In the genomic region with DNA sequence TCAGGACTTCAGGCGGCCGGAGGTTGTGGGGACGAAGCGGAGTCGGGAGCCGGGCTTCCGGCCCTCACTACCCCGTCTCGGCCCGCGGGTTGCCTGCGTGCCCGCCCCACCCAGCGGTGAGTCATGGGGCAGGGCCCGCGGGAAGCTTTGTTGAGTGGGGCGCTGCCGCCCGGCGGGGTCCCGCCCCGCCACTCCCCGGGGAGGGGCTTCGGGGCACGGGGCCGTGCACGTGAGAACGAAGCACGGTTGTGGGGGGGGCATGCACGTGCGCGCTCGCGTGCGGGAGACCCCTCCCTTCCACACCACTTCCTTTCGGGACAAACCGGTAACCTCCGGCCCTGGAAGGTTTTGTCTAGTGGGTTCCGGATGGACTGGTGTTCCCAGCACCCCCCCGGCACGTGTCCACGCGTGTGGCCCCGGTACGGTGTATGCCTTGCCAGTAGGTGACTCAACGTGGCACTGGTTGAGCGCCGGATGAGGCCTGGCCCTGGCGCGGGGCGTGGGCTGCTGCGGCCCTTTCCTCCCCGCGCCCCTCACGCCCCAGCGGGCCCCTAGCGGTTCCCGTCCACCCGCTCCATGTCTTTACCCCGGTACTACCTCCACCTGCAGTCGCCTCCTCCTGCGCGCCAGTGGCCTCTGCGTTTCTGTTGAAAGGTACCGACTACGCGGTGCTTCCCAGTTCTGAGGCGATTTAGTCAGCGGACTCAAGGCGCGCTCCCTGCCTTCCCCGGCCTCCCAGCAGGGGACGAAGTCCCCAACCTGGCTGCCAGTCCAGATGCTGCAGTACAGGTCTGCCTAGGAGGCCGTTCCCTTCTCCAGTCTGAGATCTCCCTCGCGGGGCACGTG, we compare ENCODE assay signal across 9 cellular contexts. TPM values are rescaled to one million over a fixed set of nuclear protein-coding genes. Genes with fewer than 3 reads are reported as not detected.
DNase-seq lines count a peak whose midpoint lies in the region; ATAC-seq and TF ChIP-seq lines count a peak whose summit lies in the region.
"Had no signal": no experiment of that assay in that cellular context is flagged by ENCODE, and none has a peak within 500 bp of the region (broad histone marks: within the 10 kb centered on the region; RNA-seq: fewer than 3 reads in every experiment).

No MANE protein-coding gene starts in this region.

- no peaks in the 10 kb centered on the region for H3K9me3 ChIP-seq in CD4-positive, alpha-beta memory T cell (ENCODE audit: control insufficient read depth in 1 of 2, low read length in 2 of 2)
- H3K9me3 ChIP-seq in adrenal gland (replicated peaks in 1 of 3) (no peaks in the 10 kb centered on the region), right atrium auricular region (no peaks in the 10 kb centered on the region)

- H3K4me3 ChIP-seq in CD4-positive, alpha-beta memory T cell (ENCODE audit: low read length in 2 of 2), result peak overlapping the region; percentile 52 to 68
- H3K4me3 ChIP-seq in adrenal gland (peak overlapping the region in 3 of 4 donors; percentile 69 to 74 (median 70)), right atrium auricular region (peak overlapping the region; percentile 60 to 61)

- TF ChIP-seq POLR2A in adrenal gland (IDR thresholded peaks at IDR 0.05), result peak; percentile 82 to 93

- H3K4me3 Mint-ChIP-seq in CD4-positive, alpha-beta memory T cell, result peak overlapping the region; percentile 81 to 88 (median 84)

- peak; percentile 92 to 96 (median 93) for DNase-seq in CD4-positive, alpha-beta memory T cell
- DNase-seq in T-helper 1 cell (peak; percentile 79 to 90 (median 87)), adrenal gland (peak; percentile 93 to 97 (median 94)), right atrium auricular region (ENCODE audit: low spot score) (peak; percentile 92), sciatic nerve (ENCODE audit: low spot score) (peak; percentile 96), DMS114 treated with DMSO at 0.1 percent for 48 hours (lab: John Stamatoyannopoulos, UW; ENCODE audit: unreplicated experiment) (no peak)

- no peaks in the 10 kb centered on the region for H3K9me3 Mint-ChIP-seq in CD4-positive, alpha-beta memory T cell

- peak overlapping the region; percentile 76 for H3K27ac ChIP-seq in CD4-positive, alpha-beta memory T cell (ENCODE audit: low read depth, low read length)
- peak overlapping the region; percentile 75 to 98 (median 96) for H3K27ac ChIP-seq in adrenal gland
- H3K27ac ChIP-seq in right atrium auricular region, result peak overlapping the region; percentile 95 to 98

- H3K36me3 Mint-ChIP-seq in CD4-positive, alpha-beta memory T cell, result peaks cover 0 to 4% of the 10 kb centered on the region in 2 donors

- H3K36me3 ChIP-seq in CD4-positive, alpha-beta memory T cell (ENCODE audit: insufficient read depth, low read length), result no peaks in the 10 kb centered on the region
- H3K36me3 ChIP-seq in adrenal gland (replicated peaks in 1 of 2), result no peaks in the 10 kb centered on the region
- H3K36me3 ChIP-seq in right atrium auricular region, result no peaks in the 10 kb centered on the region

- WGBS in adrenal gland, 4 donors, result 0 to 20% (median 7%) methylated on average over 12 to 77 of the region's 77 CpGs

- CTCF ChIA-PET in CD4-positive, alpha-beta memory T cell (lab: Charles Lee; ENCODE audit: partially characterized antibody), result interaction anchor here (0.8 to 6.8 kb wide), 4 partner anchors 11 to 124 kb away, joined by 3 to 97 read pairs (median 3); partner anchors contain the start of gene SHLD2

- peak overlapping the region; percentile 91 to 96 (median 93) for H3K27ac Mint-ChIP-seq in CD4-positive, alpha-beta memory T cell

- H3K4me1 ChIP-seq in CD4-positive, alpha-beta memory T cell (ENCODE audit: insufficient read depth, low read length), result peaks cover 45% of the 10 kb centered on the region
- H3K4me1 ChIP-seq in adrenal gland (replicated peaks in 1 of 2) (peaks cover 28 to 47% of the 10 kb centered on the region in 2 donors), right atrium auricular region (peaks cover 0 to 50% of the 10 kb centered on the region in 2 donors)

- H3K27me3 ChIP-seq in CD4-positive, alpha-beta memory T cell (ENCODE audit: insufficient read depth, low read length), result no peaks in the 10 kb centered on the region
- H3K27me3 ChIP-seq in adrenal gland (no peaks in the 10 kb centered on the region), right atrium auricular region (no peaks in the 10 kb centered on the region)

- intact Hi-C loops in CD4-positive, alpha-beta memory T cell (cut with micrococcal nuclease), result loop anchor here (1.0 kb wide), 3 partner anchors 32 to 215 kb away; partner anchors contain the start of genes BMPR1A and GLUD1
- intact Hi-C loops in adrenal gland (cut with DNase I) (no loop called here), sciatic nerve (cut with DNase I) (no loop called here)

- H3K4me1 Mint-ChIP-seq in CD4-positive, alpha-beta memory T cell, result peaks cover 19 to 52% (median 31%) of the 10 kb centered on the region in 4 donors

- POLR2A ChIA-PET in CD4-positive, alpha-beta memory T cell (lab: Charles Lee; ENCODE audit: partially characterized antibody), result interaction anchor here (0.6 to 3.1 kb wide), 13 partner anchors 11 to 891 kb away, joined by 3 to 26 read pairs (median 6); partner anchors contain the start of genes BMPR1A, GLUD1 and SHLD2

- peaks cover 0 to 1% of the 10 kb centered on the region in 2 donors for H3K27me3 Mint-ChIP-seq in CD4-positive, alpha-beta memory T cell

- TF ChIP-seq CTCF in adrenal gland (IDR thresholded peaks at IDR 0.05), result peak in 4 of 6 experiments; percentile 34 to 50 (median 44)
- TF ChIP-seq CTCF in right atrium auricular region (IDR thresholded peaks at IDR 0.05), result no peak

- ATAC-seq in GM19372 (IDR thresholded peaks at IDR 0.05; ENCODE audit: low read depth, unreplicated experiment) (peak; percentile 67), HG03460 (IDR thresholded peaks at IDR 0.05; ENCODE audit: unreplicated experiment) (peak; percentile 77), sciatic nerve (peak; percentile 85)

RNA-seq across cellular contexts. Expression of gene ADIRF, which starts 3.1 kb away (rescaled TPM):
- not detected for total RNA-seq in CD4-positive, alpha-beta memory T cell
- under 1 TPM; 0.34 to 0.87 TPM for polyA plus RNA-seq in CD4-positive, alpha-beta memory T cell
- total RNA-seq in adrenal gland (10 to 100 TPM; 15.3 to 38.1 (median 22.6) TPM), right atrium auricular region (100 to 1,000 TPM in 1 of 2 donors, 10 to 100 TPM in 1; 67.8 to 195 TPM), sciatic nerve (599 TPM)
- polyA plus RNA-seq in adrenal gland, result 100 to 1,000 TPM in 1 of 3 donors, 10 to 100 TPM in 1, 1 to 10 TPM in 1; 6.6 to 592 (median 52.2) TPM
- total RNA-seq: activated CD8-positive, alpha-beta memory T cell treated with anti-CD3 and anti-CD28 coated beads for 36 hours had no signal

RNA-seq across cellular contexts. Expression of gene SNCG, which starts 13.0 kb away (rescaled TPM):
- not detected for total RNA-seq in CD4-positive, alpha-beta memory T cell
- not detected for polyA plus RNA-seq in CD4-positive, alpha-beta memory T cell
- total RNA-seq in adrenal gland, result 100 to 1,000 TPM; 177 to 599 (median 404) TPM
- 1,000 to 10,000 TPM in 1 of 3 donors, 100 to 1,000 TPM in 2; 176 to 1,434 (median 799) TPM for polyA plus RNA-seq in adrenal gland
- 10 to 100 TPM; 20.9 to 33.8 TPM for total RNA-seq in right atrium auricular region
- total RNA-seq in sciatic nerve, result 132 TPM
- total RNA-seq: activated CD8-positive, alpha-beta memory T cell treated with anti-CD3 and anti-CD28 coated beads for 36 hours had no signal

RNA-seq across cellular contexts. Expression of gene MMRN2, which starts 14.0 kb away (rescaled TPM):
- total RNA-seq in CD4-positive, alpha-beta memory T cell, result under 1 TPM in 1 of 2 experiments, not detected in 1; 0.20 TPM
- polyA plus RNA-seq in CD4-positive, alpha-beta memory T cell, result under 1 TPM in 1 of 2 donors, not detected in 1; 0.15 TPM
- total RNA-seq in adrenal gland (10 to 100 TPM; 26.3 to 44.2 (median 36.6) TPM), right atrium auricular region (10 to 100 TPM; 57.0 to 81.3 TPM), sciatic nerve (66.2 TPM)
- 10 to 100 TPM in 2 of 3 donors, 1 to 10 TPM in 1; 9.5 to 16.5 (median 13.4) TPM for polyA plus RNA-seq in adrenal gland
- total RNA-seq: activated CD8-positive, alpha-beta memory T cell treated with anti-CD3 and anti-CD28 coated beads for 36 hours had no signal

RNA-seq across cellular contexts. Expression of gene FAM25A, which starts 48.7 kb away (rescaled TPM):
- not detected for total RNA-seq in CD4-positive, alpha-beta memory T cell
- not detected for polyA plus RNA-seq in CD4-positive, alpha-beta memory T cell
- 1 to 10 TPM in 3 of 8 donors, not detected in 5; 1.2 to 5.5 (median 2.0) TPM for total RNA-seq in adrenal gland
- polyA plus RNA-seq in adrenal gland, result 10 to 100 TPM in 1 of 3 donors, 1 to 10 TPM in 2; 4.3 to 36.6 (median 6.3) TPM
- total RNA-seq in right atrium auricular region, result not detected
- not detected for total RNA-seq in sciatic nerve
- total RNA-seq: activated CD8-positive, alpha-beta memory T cell treated with anti-CD3 and anti-CD28 coated beads for 36 hours had no signal

Comparison
In these comparisons a context has a peak if more than half of its experiments do, and no peak if none do; other contexts are left out.
1. CTCF ChIP-seq: peak in adrenal gland (4 of 6); none in right atrium auricular region (0 of 2).
2. RNA of gene ADIRF, which starts 3.1 kb away (total RNA-seq): 599 TPM in sciatic nerve (single experiment), 67.8 to 195 TPM in right atrium auricular region and 15.3 to 38.1 TPM in adrenal gland; not detected in CD4-positive, alpha-beta memory T cell; every median in the first group is over 10 times any median in the second.
3. RNA of gene SNCG, which starts 13.0 kb away (total RNA-seq): 177 to 599 TPM in adrenal gland, 132 TPM in sciatic nerve (single experiment) and 20.9 to 33.8 TPM in right atrium auricular region; not detected in CD4-positive, alpha-beta memory T cell; every median in the first group is over 10 times any median in the second.
4. RNA of gene MMRN2, which starts 14.0 kb away (total RNA-seq): 57.0 to 81.3 TPM in right atrium auricular region, 66.2 TPM in sciatic nerve (single experiment) and 26.3 to 44.2 TPM in adrenal gland; 0.20 TPM in CD4-positive, alpha-beta memory T cell; every median in the first group is over 10 times any median in the second.
5. Peak in every context shown above with its lines, with median percentiles within 50 percentile points of each other: H3K27ac ChIP-seq, H3K4me3 ChIP-seq and ATAC-seq.